1 cellular context compared by ENCODE assay signal in the genomic region with DNA sequence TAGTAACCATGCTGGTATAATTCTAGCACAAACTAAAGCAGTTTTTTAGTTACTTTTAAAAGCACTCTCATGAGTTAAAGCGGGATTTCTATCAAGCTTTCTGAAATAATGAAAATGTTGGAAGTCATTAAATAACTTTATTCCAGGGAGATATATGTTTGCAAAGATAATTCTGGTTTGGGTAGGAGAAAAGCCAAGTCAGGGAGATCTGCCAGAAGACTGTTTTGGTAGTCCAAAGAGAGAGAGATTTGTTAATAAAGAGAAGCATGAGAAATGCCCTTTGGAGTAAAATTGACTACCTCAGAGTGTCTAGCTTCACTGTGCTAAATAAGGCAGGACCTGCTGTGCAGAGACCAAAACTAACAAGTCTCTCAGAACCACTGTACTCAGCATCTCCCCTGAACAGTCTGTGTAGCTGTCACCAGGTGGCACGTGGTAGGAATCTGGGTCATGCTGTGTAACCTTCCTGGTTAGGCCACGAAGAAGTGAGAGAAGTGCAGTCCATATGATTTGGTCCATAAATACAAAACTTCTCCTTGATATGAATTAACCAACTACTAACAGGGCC.
TF ChIP-seq lines count a peak whose summit lies in the region.

No MANE protein-coding gene starts in this region.

TF ChIP-seq in IMR-90, 13 proteins besides CTCF, POLR2A, EP300 and RAD21:
- TF ChIP-seq, protein P1, sequence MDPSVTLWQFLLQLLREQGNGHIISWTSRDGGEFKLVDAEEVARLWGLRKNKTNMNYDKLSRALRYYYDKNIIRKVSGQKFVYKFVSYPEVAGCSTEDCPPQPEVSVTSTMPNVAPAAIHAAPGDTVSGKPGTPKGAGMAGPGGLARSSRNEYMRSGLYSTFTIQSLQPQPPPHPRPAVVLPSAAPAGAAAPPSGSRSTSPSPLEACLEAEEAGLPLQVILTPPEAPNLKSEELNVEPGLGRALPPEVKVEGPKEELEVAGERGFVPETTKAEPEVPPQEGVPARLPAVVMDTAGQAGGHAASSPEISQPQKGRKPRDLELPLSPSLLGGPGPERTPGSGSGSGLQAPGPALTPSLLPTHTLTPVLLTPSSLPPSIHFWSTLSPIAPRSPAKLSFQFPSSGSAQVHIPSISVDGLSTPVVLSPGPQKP (IDR thresholded peaks at IDR 0.05; ENCODE audit: borderline replicate concordance, low read depth, low read length) = no peak
- TF ChIP-seq, protein P2, sequence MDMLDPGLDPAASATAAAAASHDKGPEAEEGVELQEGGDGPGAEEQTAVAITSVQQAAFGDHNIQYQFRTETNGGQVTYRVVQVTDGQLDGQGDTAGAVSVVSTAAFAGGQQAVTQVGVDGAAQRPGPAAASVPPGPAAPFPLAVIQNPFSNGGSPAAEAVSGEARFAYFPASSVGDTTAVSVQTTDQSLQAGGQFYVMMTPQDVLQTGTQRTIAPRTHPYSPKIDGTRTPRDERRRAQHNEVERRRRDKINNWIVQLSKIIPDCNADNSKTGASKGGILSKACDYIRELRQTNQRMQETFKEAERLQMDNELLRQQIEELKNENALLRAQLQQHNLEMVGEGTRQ (IDR thresholded peaks at IDR 0.05; ENCODE audit: low read depth, low read length) = peak; percentile 52; the same call in 1 of the 2 replicates
- TF ChIP-seq MXI1 (IDR thresholded peaks at IDR 0.05; ENCODE audit: borderline replicate concordance, low read depth, low read length) = peak; percentile 56; the same call in 1 of the 2 replicates
